Comparison of ENCODE assay signal across 25 cellular contexts in genomic region chr1:246413430-246413829, GRCh38.
"Had no signal": no experiment of that assay in that cellular context is flagged by ENCODE, and none has a peak within 500 bp of the region (broad histone marks: within the 10 kb centered on the region; RNA-seq: fewer than 3 reads in every experiment).

No MANE protein-coding gene starts in this region.

- H3K4me1 ChIP-seq: colonic mucosa, esophagus squamous epithelium, gastrocnemius medialis, left lung, lower lobe of right lung had no signal

- H3K4me3 ChIP-seq: colonic mucosa, esophagus squamous epithelium, gastrocnemius medialis, heart right ventricle, left lung, lower lobe of right lung had no signal

- ATAC-seq: effector memory CD8-positive, alpha-beta T cell; esophagus mucosa; gastrocnemius medialis; heart right ventricle; left cardiac atrium; left lung; left ventricle myocardium superior; lower lobe of right lung had no signal

- H3K27ac ChIP-seq: colonic mucosa, epithelial cell of prostate, esophagus squamous epithelium, gastrocnemius medialis, heart right ventricle, left lung, lower lobe of right lung had no signal

- H3K9me3 ChIP-seq: colonic mucosa, gastrocnemius medialis, left lung, lower lobe of right lung had no signal

- H3K36me3 ChIP-seq: colonic mucosa, esophagus squamous epithelium, gastrocnemius medialis, left lung, lower lobe of right lung had no signal

- FAIRE-seq: endometrium, islet of Langerhans, keratinocyte had no signal

- DNase-seq: colonic mucosa; cortex of kidney; effector CD8-positive, alpha-beta T cell; effector memory CD8-positive, alpha-beta T cell; endodermal cell; esophagus squamous epithelium; foreskin fibroblast; foreskin melanocyte; gastrocnemius medialis; glutamatergic neuron; head of caudate nucleus; heart right ventricle; hippocampal formation; left cardiac atrium; left lung; left ventricle myocardium superior; lower lobe of right lung; mesenchymal stem cell; midbrain; naive B cell had no signal

- H3K27me3 ChIP-seq: colonic mucosa, esophagus squamous epithelium, gastrocnemius medialis, heart right ventricle, left lung had no signal
